In the genomic region with DNA sequence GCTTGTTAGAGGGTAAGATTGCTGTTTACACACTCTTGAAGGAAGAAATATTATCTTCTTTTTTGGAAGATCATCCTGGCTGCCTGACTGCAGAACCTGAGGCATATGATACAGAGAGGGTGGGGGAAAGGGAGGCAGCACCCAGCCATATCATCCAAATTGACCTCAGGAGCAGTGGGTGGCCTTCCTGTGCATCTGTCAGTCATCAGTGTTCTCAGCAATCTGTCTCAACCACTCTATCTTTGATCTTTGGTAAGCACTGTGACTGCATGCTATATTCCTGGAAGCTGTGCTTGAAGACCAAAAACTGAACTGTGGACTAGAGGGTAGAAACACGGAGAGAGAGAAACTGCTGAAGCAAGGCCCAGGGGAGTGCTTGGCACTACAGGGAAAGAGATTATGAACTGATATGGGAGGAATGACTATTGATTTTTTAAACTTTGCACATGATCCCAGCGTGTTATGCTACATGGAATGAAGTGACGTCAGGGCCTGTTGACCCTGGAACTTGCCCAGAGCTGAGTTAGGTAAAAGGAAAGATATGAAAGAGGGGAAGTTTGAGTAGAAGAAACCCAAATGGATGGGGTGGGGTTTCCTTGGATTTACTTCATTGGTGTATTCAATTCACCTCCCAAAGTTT, we compare ENCODE assay signal across 1 cellular context.
TF ChIP-seq lines count a peak whose summit lies in the region.

No MANE protein-coding gene starts in this region.

TF ChIP-seq in liver, 16 proteins besides CTCF, POLR2A, EP300 and RAD21 (continued from another document):
- peak; percentile 80 for TF ChIP-seq REST (IDR thresholded peaks at IDR 0.05)
- peak; percentile 41 for TF ChIP-seq HNF4G (IDR thresholded peaks at IDR 0.05)
- peak; percentile 97 for TF ChIP-seq FOXA1 (IDR thresholded peaks at IDR 0.05)
- TF ChIP-seq NR2F2 (IDR thresholded peaks at IDR 0.05), result peak; percentile 55
TF ChIP-seq in liver: peak in this region for 16.
